ENCODE assay signal across 23 cellular contexts in the genomic region with DNA sequence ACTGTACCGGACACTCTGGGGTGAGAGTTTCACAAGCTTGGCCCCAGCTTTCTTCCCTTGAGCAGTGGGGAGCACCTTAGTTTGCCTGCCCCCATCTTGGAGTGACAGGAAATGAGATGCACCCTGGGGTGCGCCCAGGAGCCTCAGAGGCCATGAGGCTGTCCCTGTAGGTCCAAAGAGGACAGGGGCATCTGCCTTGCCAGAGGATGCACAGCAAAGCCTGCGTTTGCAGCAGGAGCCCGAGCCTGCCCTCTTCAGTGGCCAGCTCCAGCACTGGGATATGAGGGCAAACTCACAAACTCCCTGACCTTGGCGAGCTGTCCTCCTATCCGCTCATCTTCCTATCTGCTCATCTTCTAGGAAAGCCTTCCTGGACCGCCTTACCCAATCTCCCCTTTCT.
"Had no signal": no experiment of that assay in that cellular context is flagged by ENCODE, and none has a peak within 500 bp of the region (broad histone marks: within the 10 kb centered on the region; RNA-seq: fewer than 3 reads in every experiment).

No MANE protein-coding gene starts in this region.

- DNase-seq: effector CD4-positive, alpha-beta T cell; foreskin melanocyte; head of caudate nucleus; kidney; left cardiac atrium; left ventricle myocardium inferior; mesenchymal stem cell; naive B cell; occipital lobe; psoas muscle; retina; stimulated activated CD4-positive, alpha-beta T cell treated with anti-CD3 and anti-CD28 coated beads, Interleukin-2, amount 100 ng/mL, for 24 hours; stimulated activated CD4-positive, alpha-beta T cell treated with anti-CD3 and anti-CD28 coated beads, Interleukin-4, amount 100 ng/mL, for 4 hours; stimulated activated naive CD4-positive, alpha-beta T cell; thyroid gland had no signal

- H3K9me3 Mint-ChIP-seq: nephron, type B pancreatic cell had no signal

- H3K36me3 ChIP-seq: left ventricle myocardium inferior, lower lobe of right lung, right lobe of liver, thyroid gland had no signal

- H3K27ac ChIP-seq: coronary artery, hepatocyte, left ventricle myocardium inferior, lower lobe of right lung, parathyroid adenoma, psoas muscle, thyroid gland had no signal

- H3K4me1 Mint-ChIP-seq: naive B cell had no signal

- ATAC-seq: lower lobe of right lung, psoas muscle, right lobe of liver had no signal

- H3K9ac ChIP-seq: parathyroid adenoma had no signal

- H3K9me3 ChIP-seq: left ventricle myocardium inferior, lower lobe of right lung, psoas muscle, right lobe of liver, thyroid gland had no signal

- H3K4me3 Mint-ChIP-seq: nephron, type B pancreatic cell had no signal

- H3K27me3 ChIP-seq: hepatocyte, right lobe of liver, thyroid gland had no signal

- H3K4me1 ChIP-seq: left ventricle myocardium inferior, lower lobe of right lung, parathyroid adenoma, psoas muscle had no signal

- H3K4me2 ChIP-seq: hepatocyte had no signal

- H3K4me3 ChIP-seq: coronary artery, hepatocyte, left ventricle myocardium inferior, lower lobe of right lung, psoas muscle, right lobe of liver, thyroid gland had no signal

- H3K27ac Mint-ChIP-seq: nephron had no signal

- H3K27me3 Mint-ChIP-seq: type B pancreatic cell had no signal

- H2AFZ ChIP-seq: parathyroid adenoma had no signal

- H3K36me3 Mint-ChIP-seq: naive B cell, type B pancreatic cell had no signal

- FAIRE-seq: kidney, urothelium cell line had no signal

- H3K79me2 ChIP-seq: hepatocyte, parathyroid adenoma had no signal
